ENCODE assay signal across 8 cellular contexts in genomic region chr6:3247255-3248146, GRCh38. TPM values are rescaled to one million over a fixed set of nuclear protein-coding genes. Genes with fewer than 3 reads are reported as not detected.
DNase-seq lines count a peak whose midpoint lies in the region; ATAC-seq and TF ChIP-seq lines count a peak whose summit lies in the region.

No MANE protein-coding gene starts in this region.

- H3K36me3 Mint-ChIP-seq in CD8-positive, alpha-beta T cell = no peaks in the 10 kb centered on the region

- no peak for TF ChIP-seq RAD21 in Ishikawa (IDR thresholded peaks at IDR 0.05; ENCODE audit: low read depth)

- TF ChIP-seq EP300 in Ishikawa (IDR thresholded peaks at IDR 0.05; ENCODE audit: borderline replicate concordance) = no peak

- POLR2A ChIA-PET in CD8-positive, alpha-beta T cell (lab: Charles Lee) = no interaction called here

- no peaks in the 10 kb centered on the region for H3K9me3 Mint-ChIP-seq in CD8-positive, alpha-beta T cell

- no peak overlapping the region for H3K27ac ChIP-seq in CD8-positive, alpha-beta T cell (ENCODE audit: low read depth, low read length)

- ATAC-seq in GM18909 (IDR thresholded peaks at IDR 0.05; ENCODE audit: poor library complexity, unreplicated experiment) (no peak), HG02973 (IDR thresholded peaks at IDR 0.05; ENCODE audit: unreplicated experiment) (no peak), GM18868 (IDR thresholded peaks at IDR 0.05; ENCODE audit: unreplicated experiment) (no peak)
- no peak for ATAC-seq in CD8-positive, alpha-beta T cell

- TF ChIP-seq CTCF in CD8-positive, alpha-beta T cell (IDR thresholded peaks at IDR 0.05) = no peak

- no peak overlapping the region for H3K4me3 Mint-ChIP-seq in CD8-positive, alpha-beta T cell

- H3K27ac Mint-ChIP-seq in CD8-positive, alpha-beta T cell = no peak overlapping the region

- intact Hi-C loops in CD8-positive, alpha-beta T cell (cut with DNase I, micrococcal nuclease) = no loop called here

- no peak overlapping the region for H3K4me3 ChIP-seq in CD8-positive, alpha-beta T cell (ENCODE audit: low read depth, low read length)

- peaks cover 40% of the 10 kb centered on the region for H3K27me3 Mint-ChIP-seq in CD8-positive, alpha-beta T cell (ENCODE audit: low read depth)

- CTCF ChIA-PET in CD8-positive, alpha-beta T cell (lab: Charles Lee) = interaction anchor here (1.3 to 5.5 kb wide), 2 partner anchors 19 to 119 kb away, joined by 6 to 50 read pairs; no protein-coding TSS in a partner anchor

- peaks cover 3% of the 10 kb centered on the region for H3K27me3 ChIP-seq in CD8-positive, alpha-beta T cell (ENCODE audit: insufficient read depth, low read length)

- no peaks in the 10 kb centered on the region for H3K9me3 ChIP-seq in CD8-positive, alpha-beta T cell (ENCODE audit: low read length)

- DNase-seq in brain pericyte (ENCODE audit: low read depth, low spot score) (peak; percentile 57), islet precursor cell (peak; percentile 98), smooth muscle cell of the brain vasculature (ENCODE audit: low read depth, low spot score) (peak; percentile 60)
- DNase-seq in CD8-positive, alpha-beta T cell = no peak

- H3K36me3 ChIP-seq in CD8-positive, alpha-beta T cell (ENCODE audit: insufficient read depth, low read length) = no peaks in the 10 kb centered on the region

- peaks cover 6% of the 10 kb centered on the region for H3K4me1 Mint-ChIP-seq in CD8-positive, alpha-beta T cell (ENCODE audit: low read depth)

- H3K4me1 ChIP-seq in CD8-positive, alpha-beta T cell (ENCODE audit: insufficient read depth, low read length) = no peaks in the 10 kb centered on the region

TF ChIP-seq in Ishikawa, 13 proteins besides CTCF, POLR2A, EP300 and RAD21:
- TF ChIP-seq TEAD4 (IDR thresholded peaks at IDR 0.05) = peak; percentile 43; the same call in 1 of the 2 replicates
- TF ChIP-seq YY1 (IDR thresholded peaks at IDR 0.05; ENCODE audit: low read depth) = no peak
TF ChIP-seq in Ishikawa: peak in this region for 1.

RNA-seq across cellular contexts. Expression of gene PSMG4, which starts 11.2 kb away (rescaled TPM):
- 10 to 100 TPM; 11.8 to 12.0 TPM for total RNA-seq in CD8-positive, alpha-beta T cell

RNA-seq across cellular contexts. Expression of gene TUBB2B, which starts 20.0 kb away (rescaled TPM):
- 1 to 10 TPM in 1 of 2 experiments, under 1 TPM in 1; 0.78 to 1.7 TPM for total RNA-seq in CD8-positive, alpha-beta T cell

Comparison
In these comparisons a context has a peak if more than half of its experiments do, and no peak if none do; other contexts are left out.
1. DNase-seq: peak in brain pericyte (single experiment), islet precursor cell (single experiment) and smooth muscle cell of the brain vasculature (single experiment); none in CD8-positive, alpha-beta T cell (0 of 7).